In the genomic region with DNA sequence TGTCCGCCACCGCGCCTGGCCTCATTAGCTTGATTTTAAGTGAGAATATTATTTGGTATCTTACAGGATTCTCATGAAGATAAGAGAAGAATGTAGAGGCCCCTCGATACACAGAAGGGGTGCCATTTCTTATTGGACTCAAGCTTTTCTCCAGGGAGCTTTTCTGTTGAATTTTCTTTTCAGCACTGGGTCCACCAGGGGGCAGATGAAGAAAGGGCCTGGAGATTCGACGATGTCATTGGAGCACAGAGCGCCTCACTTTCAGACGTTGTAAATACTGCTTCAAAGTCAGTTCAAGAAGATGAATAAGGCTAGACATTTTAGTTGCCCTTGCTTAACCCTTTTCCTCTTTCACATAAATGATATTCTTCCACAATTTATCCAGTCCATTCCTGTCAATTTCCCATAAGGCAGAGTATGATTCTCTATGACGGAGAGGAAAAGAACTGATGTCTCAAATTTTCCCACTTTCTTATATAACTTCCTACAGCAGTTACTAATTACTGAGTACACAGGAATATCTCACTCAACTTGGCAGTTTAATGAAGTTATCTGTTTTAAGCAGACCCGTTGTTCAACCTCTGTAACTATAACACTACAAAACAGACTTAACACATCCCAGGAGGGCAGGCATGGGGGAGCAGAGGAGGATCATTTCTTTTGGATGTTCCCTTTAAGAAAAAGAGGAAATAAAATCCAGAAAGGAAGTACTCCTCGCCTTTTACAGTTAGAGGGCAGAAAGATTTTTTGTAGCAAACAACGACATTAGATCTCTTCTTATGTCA, we compare ENCODE assay signal across 1 cellular context.
A peak's percentile ranks its signal among the peaks of the same experiment; 100 is the strongest.
TF ChIP-seq lines count a peak whose summit lies in the region.

No MANE protein-coding gene starts in this region.

TF ChIP-seq in K562, 482 proteins besides CTCF, POLR2A, EP300 and RAD21 (continued from another document):
- TF ChIP-seq, protein P1, sequence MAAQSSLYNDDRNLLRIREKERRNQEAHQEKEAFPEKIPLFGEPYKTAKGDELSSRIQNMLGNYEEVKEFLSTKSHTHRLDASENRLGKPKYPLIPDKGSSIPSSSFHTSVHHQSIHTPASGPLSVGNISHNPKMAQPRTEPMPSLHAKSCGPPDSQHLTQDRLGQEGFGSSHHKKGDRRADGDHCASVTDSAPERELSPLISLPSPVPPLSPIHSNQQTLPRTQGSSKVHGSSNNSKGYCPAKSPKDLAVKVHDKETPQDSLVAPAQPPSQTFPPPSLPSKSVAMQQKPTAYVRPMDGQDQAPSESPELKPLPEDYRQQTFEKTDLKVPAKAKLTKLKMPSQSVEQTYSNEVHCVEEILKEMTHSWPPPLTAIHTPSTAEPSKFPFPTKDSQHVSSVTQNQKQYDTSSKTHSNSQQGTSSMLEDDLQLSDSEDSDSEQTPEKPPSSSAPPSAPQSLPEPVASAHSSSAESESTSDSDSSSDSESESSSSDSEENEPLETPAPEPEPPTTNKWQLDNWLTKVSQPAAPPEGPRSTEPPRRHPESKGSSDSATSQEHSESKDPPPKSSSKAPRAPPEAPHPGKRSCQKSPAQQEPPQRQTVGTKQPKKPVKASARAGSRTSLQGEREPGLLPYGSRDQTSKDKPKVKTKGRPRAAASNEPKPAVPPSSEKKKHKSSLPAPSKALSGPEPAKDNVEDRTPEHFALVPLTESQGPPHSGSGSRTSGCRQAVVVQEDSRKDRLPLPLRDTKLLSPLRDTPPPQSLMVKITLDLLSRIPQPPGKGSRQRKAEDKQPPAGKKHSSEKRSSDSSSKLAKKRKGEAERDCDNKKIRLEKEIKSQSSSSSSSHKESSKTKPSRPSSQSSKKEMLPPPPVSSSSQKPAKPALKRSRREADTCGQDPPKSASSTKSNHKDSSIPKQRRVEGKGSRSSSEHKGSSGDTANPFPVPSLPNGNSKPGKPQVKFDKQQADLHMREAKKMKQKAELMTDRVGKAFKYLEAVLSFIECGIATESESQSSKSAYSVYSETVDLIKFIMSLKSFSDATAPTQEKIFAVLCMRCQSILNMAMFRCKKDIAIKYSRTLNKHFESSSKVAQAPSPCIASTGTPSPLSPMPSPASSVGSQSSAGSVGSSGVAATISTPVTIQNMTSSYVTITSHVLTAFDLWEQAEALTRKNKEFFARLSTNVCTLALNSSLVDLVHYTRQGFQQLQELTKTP (IDR thresholded peaks at IDR 0.05; ENCODE audit: low read depth in 1 of 2, partially characterized antibody in 2 of 2) = no peak
- TF ChIP-seq NCOR1 (IDR thresholded peaks at IDR 0.05) (0 out of 2 replicates have a peak, but pooled peaks have one; percentile 25), FOXK2 (conservative IDR thresholded peaks at IDR 0.05 in 1 of 2, IDR thresholded peaks at IDR 0.05 in 1 of 2; ENCODE audit: low read depth in 2 of 2) (peak; percentile 16 to 51; a peak in 1 of 4 replicates), CXXC5 (CRISPR knock-in tag; IDR thresholded peaks at IDR 0.05) (peak; percentile 21; the same call in 1 of the 2 replicates), PHF20 (IDR thresholded peaks at IDR 0.05; ENCODE audit: partially characterized antibody) (no peak), ADNP (tag; IDR thresholded peaks at IDR 0.05) (no peak), TEAD4 (IDR thresholded peaks at IDR 0.05; ENCODE audit: low read length) (peak; percentile 17; the same call in 1 of the 2 replicates), TEAD4 (CRISPR knock-in tag; IDR thresholded peaks at IDR 0.05; ENCODE audit: borderline replicate concordance) (no peak)
TF ChIP-seq in K562: peak in this region for 26.
